Comparison of ENCODE assay signal across 8 cellular contexts in genomic region chr18:51195602-51196115, GRCh38. TPM values are rescaled to one million over a fixed set of nuclear protein-coding genes. Genes with fewer than 3 reads are reported as not detected.
A peak's percentile ranks its signal among the peaks of the same experiment; 100 is the strongest.
DNase-seq lines count a peak whose midpoint lies in the region; ATAC-seq and TF ChIP-seq lines count a peak whose summit lies in the region.

No MANE protein-coding gene starts in this region.

- no peaks in the 10 kb centered on the region for H3K27me3 ChIP-seq in neuron (ENCODE audit: insufficient read depth, low read length)

- no peak for TF ChIP-seq CTCF in C4-2B (conservative IDR thresholded peaks at IDR 0.05)
- no peak for TF ChIP-seq CTCF in fibroblast of mammary gland (conservative IDR thresholded peaks at IDR 0.05; ENCODE audit: control insufficient read depth, insufficient read depth, low read depth, low read length)

- H3K27ac ChIP-seq in C4-2B: peak overlapping the region; percentile 82

- CTCF ChIA-PET in activated CD8-positive, alpha-beta memory T cell treated with anti-CD3 and anti-CD28 coated beads, Interleukin-2, amount 10 ng/mL, durations not matched to agents 7 days and 5 days (lab: Charles Lee): interaction anchor here (1.2 to 1.7 kb wide), 5 partner anchors 12 to 85 kb away, joined by 4 to 7 read pairs (median 5); no protein-coding TSS in a partner anchor

- H3K36me3 Mint-ChIP-seq in activated CD8-positive, alpha-beta memory T cell treated with anti-CD3 and anti-CD28 coated beads, Interleukin-2, amount 10 ng/mL, durations not matched to agents 7 days and 5 days: peaks cover 13% of the 10 kb centered on the region

- H3K9me3 ChIP-seq in neuron (ENCODE audit: low read length): no peaks in the 10 kb centered on the region

- H3K27ac Mint-ChIP-seq in activated CD8-positive, alpha-beta memory T cell treated with anti-CD3 and anti-CD28 coated beads, Interleukin-2, amount 10 ng/mL, durations not matched to agents 7 days and 5 days: peak overlapping the region; percentile 97

- H3K36me3 ChIP-seq in neuron (ENCODE audit: insufficient read depth, low read length): peaks cover 10% of the 10 kb centered on the region

- no peaks in the 10 kb centered on the region for H3K27me3 Mint-ChIP-seq in activated CD8-positive, alpha-beta memory T cell treated with anti-CD3 and anti-CD28 coated beads, Interleukin-2, amount 10 ng/mL, durations not matched to agents 7 days and 5 days

- peaks cover 21% of the 10 kb centered on the region for H3K4me1 ChIP-seq in neuron (ENCODE audit: insufficient read depth, low read length)

- no peak overlapping the region for H2AFZ ChIP-seq in neuron (ENCODE audit: low read depth, low read length)

- H3K9me3 Mint-ChIP-seq in activated CD8-positive, alpha-beta memory T cell treated with anti-CD3 and anti-CD28 coated beads, Interleukin-2, amount 10 ng/mL, durations not matched to agents 7 days and 5 days (ENCODE audit: low read depth): no peaks in the 10 kb centered on the region

- ATAC-seq in HG02610 (IDR thresholded peaks at IDR 0.05; ENCODE audit: unreplicated experiment) (peak; percentile 8), GM19351 (IDR thresholded peaks at IDR 0.05; ENCODE audit: unreplicated experiment) (no peak), HG03565 (IDR thresholded peaks at IDR 0.05; ENCODE audit: unreplicated experiment) (no peak)
- ATAC-seq in activated CD8-positive, alpha-beta memory T cell treated with anti-CD3 and anti-CD28 coated beads, Interleukin-2, amount 10 ng/mL, durations not matched to agents 7 days and 5 days: no peak

- H3K4me1 Mint-ChIP-seq in activated CD8-positive, alpha-beta memory T cell treated with anti-CD3 and anti-CD28 coated beads, Interleukin-2, amount 10 ng/mL, durations not matched to agents 7 days and 5 days: peaks cover 39% of the 10 kb centered on the region

- DNase-seq in NCI-H69 (lab: John Stamatoyannopoulos, UW): peak; percentile 91
- no peak for DNase-seq in activated CD8-positive, alpha-beta memory T cell treated with anti-CD3 and anti-CD28 coated beads, Interleukin-2, amount 10 ng/mL, durations not matched to agents 7 days and 5 days
- peak; percentile 34 for DNase-seq in fibroblast of mammary gland (ENCODE audit: low read depth)

- peak overlapping the region; percentile 91 for H3K4me3 ChIP-seq in fibroblast of mammary gland (ENCODE audit: control insufficient read depth, low read depth, low read length)
- peak overlapping the region; percentile 95 for H3K4me3 ChIP-seq in neuron (ENCODE audit: low read length)

- peak overlapping the region; percentile 95 for H3K4me3 Mint-ChIP-seq in activated CD8-positive, alpha-beta memory T cell treated with anti-CD3 and anti-CD28 coated beads, Interleukin-2, amount 10 ng/mL, durations not matched to agents 7 days and 5 days

RNA-seq across cellular contexts. Expression of gene MEX3C, which starts 1.8 kb away (rescaled TPM):
- total RNA-seq in activated CD8-positive, alpha-beta memory T cell treated with anti-CD3 and anti-CD28 coated beads, Interleukin-2, amount 10 ng/mL, durations not matched to agents 7 days and 5 days: 10 to 100 TPM; 48.4 to 59.8 TPM
